ENCODE assay signal across 14 cellular contexts in genomic region chr4:3845094-3845743, GRCh38.
A peak's percentile ranks its signal among the peaks of the same experiment; 100 is the strongest.
DNase-seq lines count a peak whose midpoint lies in the region; ATAC-seq and TF ChIP-seq lines count a peak whose summit lies in the region.
"Had no signal": no experiment of that assay in that cellular context is flagged by ENCODE, and none has a peak within 500 bp of the region (broad histone marks: within the 10 kb centered on the region; RNA-seq: fewer than 3 reads in every experiment).

No MANE protein-coding gene starts in this region.

- DNase-seq in HFFc6, result no peak
- DNase-seq in endodermal cell, result no peak
- DNase-seq in osteoblast (ENCODE audit: insufficient read length, low spot score, missing footprints), result peak; percentile 48
- DNase-seq in RWPE1 (ENCODE audit: low spot score), result no peak
- DNase-seq in PC-3, result no peak
- DNase-seq: ACHN; Caco-2; CD4-positive, alpha-beta T cell; GM23248 had no signal

- BruUV-seq in PC-3 (replicated peaks; lab: Mats Ljungman, UMichigan), result no TSS peak

- no peaks in the 10 kb centered on the region for H3K9me2 ChIP-seq in PC-3 (replicated peaks; ENCODE audit: low read length)

- H3K36me3 Mint-ChIP-seq in HFFc6 (ENCODE audit: low read depth) (peaks cover 5% of the 10 kb centered on the region; the same call in 1 of the 2 replicates), endodermal cell (ENCODE audit: low read depth) (peaks cover 6% of the 10 kb centered on the region)

- H3F3A ChIP-seq in PC-3 (ENCODE audit: low read length, unreplicated experiment), result no peaks in the 10 kb centered on the region

- no peak for ATAC-seq in HG03571 (IDR thresholded peaks at IDR 0.05; ENCODE audit: unreplicated experiment)
- no peak for ATAC-seq in GM21576 (IDR thresholded peaks at IDR 0.05; ENCODE audit: unreplicated experiment)
- no peak for ATAC-seq in PC-3

- H3K4me3 ChIP-seq in HEK293 (ENCODE audit: low read depth, low read length) (no peak overlapping the region), endodermal cell (ENCODE audit: low read length) (peak overlapping the region; percentile 52), osteoblast (ENCODE audit: insufficient read depth, low read length) (no peak overlapping the region), PC-3 (ENCODE audit: low read length) (no peak overlapping the region)
- H3K4me3 ChIP-seq: GM23248, HAP-1 had no signal

- no peaks in the 10 kb centered on the region for H3K9me3 ChIP-seq in HEK293 (ENCODE audit: control insufficient read depth, insufficient read depth, low read depth, low read length)
- peaks cover 37% of the 10 kb centered on the region for H3K9me3 ChIP-seq in endodermal cell (ENCODE audit: control insufficient read depth, low read length)
- H3K9me3 ChIP-seq in osteoblast (ENCODE audit: low read depth, low read length), result no peaks in the 10 kb centered on the region
- H3K9me3 ChIP-seq in PC-3 (ENCODE audit: low read length), result no peaks in the 10 kb centered on the region
- H3K9me3 ChIP-seq: Caco-2, HAP-1 had no signal

- no peak overlapping the region for H3K27ac Mint-ChIP-seq in HFFc6
- no peak overlapping the region for H3K27ac Mint-ChIP-seq in endodermal cell
- H3K27ac Mint-ChIP-seq: CD4-positive, alpha-beta T cell had no signal

- H3K27ac ChIP-seq in HEK293 (ENCODE audit: extremely low read depth, low read depth, low read length), result no peak overlapping the region
- H3K27ac ChIP-seq in endodermal cell (ENCODE audit: low read depth, low read length), result no peak overlapping the region
- H3K27ac ChIP-seq in osteoblast (ENCODE audit: low read depth, low read length), result no peak overlapping the region
- H3K27ac ChIP-seq in RWPE1, result no peak overlapping the region
- H3K27ac ChIP-seq in PC-3 (ENCODE audit: low read length), result no peak overlapping the region
- H3K27ac ChIP-seq: C4-2B, GM23248 had no signal

- H3K4me1 Mint-ChIP-seq in HFFc6 (ENCODE audit: low read depth) (no peaks in the 10 kb centered on the region), endodermal cell (peaks cover 25% of the 10 kb centered on the region)

- H3K36me3 ChIP-seq in HEK293 (ENCODE audit: control insufficient read depth in 2 of 2, insufficient read depth in 1 of 2, low read length in 2 of 2) (no peaks in the 10 kb centered on the region), endodermal cell (ENCODE audit: control insufficient read depth, insufficient read depth, low read length) (no peaks in the 10 kb centered on the region), osteoblast (ENCODE audit: insufficient read depth, low read length) (no peaks in the 10 kb centered on the region), PC-3 (ENCODE audit: low read depth, low read length) (no peaks in the 10 kb centered on the region)
- H3K36me3 ChIP-seq: HAP-1 had no signal

- H3K4me1 ChIP-seq in HEK293 (ENCODE audit: control insufficient read depth, insufficient read depth, low read length) (no peaks in the 10 kb centered on the region), endodermal cell (ENCODE audit: control insufficient read depth, insufficient read depth, low read length) (peaks cover 9% of the 10 kb centered on the region), osteoblast (ENCODE audit: insufficient read depth, low read length) (no peaks in the 10 kb centered on the region), PC-3 (ENCODE audit: insufficient read depth, low read length) (no peaks in the 10 kb centered on the region)
- H3K4me1 ChIP-seq: Caco-2, HAP-1 had no signal

- CTCF ChIA-PET in HEK293 (lab: Yijun Ruan, JAX), result interaction anchor here (0.8 kb wide), 1 partner anchor 59 kb away, joined by 3 read pairs; no protein-coding TSS in a partner anchor
- CTCF ChIA-PET in RWPE1 (lab: Yijun Ruan, JAX), result no interaction called here
- CTCF ChIA-PET in PC-3 (lab: Charles Lee), result no interaction called here

- H3K9ac ChIP-seq in endodermal cell (ENCODE audit: extremely low read depth, low read length, poor library complexity, severe bottlenecking) (no peak overlapping the region), PC-3 (ENCODE audit: low read length) (no peak overlapping the region)
- H3K9ac ChIP-seq: GM23248 had no signal

- POLR2A ChIA-PET in HEK293 (lab: Yijun Ruan, JAX) (no interaction called here), RWPE1 (lab: Yijun Ruan, JAX; ENCODE audit: low non-redundant PET) (no interaction called here), PC-3 (lab: Charles Lee; ENCODE audit: unreplicated experiment) (no interaction called here)

- no peak overlapping the region for H3K4me3 Mint-ChIP-seq in HFFc6
- no peak overlapping the region for H3K4me3 Mint-ChIP-seq in endodermal cell
- H3K4me3 Mint-ChIP-seq: CD4-positive, alpha-beta T cell had no signal

- TF ChIP-seq CTCF in HEK293 (tag by site-specific recombination; IDR thresholded peaks at IDR 0.05) (no peak), HFFc6 (IDR thresholded peaks at IDR 0.05) (peak; percentile 25; the same call in 1 of the 2 replicates), endodermal cell (conservative IDR thresholded peaks at IDR 0.05) (peak; percentile 50), osteoblast (IDR thresholded peaks at IDR 0.05; ENCODE audit: extremely low read depth, low read depth, low read length) (no peak), RWPE1 (conservative IDR thresholded peaks at IDR 0.05; ENCODE audit: low read depth) (no peak), PC-3 (conservative IDR thresholded peaks at IDR 0.05; ENCODE audit: low read depth, low read length) (no peak)

- H3K27me3 Mint-ChIP-seq in HFFc6 (ENCODE audit: insufficient read depth) (peaks cover 57% of the 10 kb centered on the region), endodermal cell (ENCODE audit: insufficient read depth) (no peaks in the 10 kb centered on the region)

- intact Hi-C loops in PC-3 (cut with micrococcal nuclease), result no loop called here

- peaks cover 2% of the 10 kb centered on the region for H4K20me1 ChIP-seq in osteoblast (ENCODE audit: insufficient read depth, low read length)
- H4K20me1 ChIP-seq in PC-3 (ENCODE audit: low read length), result no peaks in the 10 kb centered on the region

- H3K4me2 ChIP-seq in osteoblast (ENCODE audit: insufficient read depth, low read length), result no peak overlapping the region
- H3K4me2 ChIP-seq in PC-3 (ENCODE audit: low read length), result no peak overlapping the region

- no peak overlapping the region for H2AFZ ChIP-seq in osteoblast (ENCODE audit: low read length)
- H2AFZ ChIP-seq in PC-3 (ENCODE audit: low read length), result no peak overlapping the region
- H2AFZ ChIP-seq: GM23248 had no signal

- 74 to 86% methylated on average over 4 to 8 of the region's 8 CpGs for WGBS in endodermal cell (ENCODE audit: insufficient coverage in 1 of 2, insufficient read length in 1 of 2), 2 experiments

- H3K9me3 Mint-ChIP-seq in HFFc6, result peaks cover 10% of the 10 kb centered on the region
- H3K9me3 Mint-ChIP-seq in endodermal cell, result peaks cover 16% of the 10 kb centered on the region
- H3K9me3 Mint-ChIP-seq: CD4-positive, alpha-beta T cell had no signal

- H3K27me3 ChIP-seq in endodermal cell (ENCODE audit: control insufficient read depth, insufficient read depth, low read length, poor library complexity, severe bottlenecking), result no peaks in the 10 kb centered on the region
- peaks cover 30% of the 10 kb centered on the region for H3K27me3 ChIP-seq in osteoblast (ENCODE audit: insufficient read depth, low read length)
- peaks cover 18% of the 10 kb centered on the region for H3K27me3 ChIP-seq in PC-3 (ENCODE audit: low read length)

- H3K79me2 ChIP-seq in osteoblast (ENCODE audit: insufficient read depth, low read length) (no peaks in the 10 kb centered on the region), PC-3 (ENCODE audit: low read length) (no peaks in the 10 kb centered on the region)

TF ChIP-seq in HEK293, 187 proteins besides CTCF, POLR2A, EP300 and RAD21:
- TF ChIP-seq GLIS1 (tag by site-specific recombination; IDR thresholded peaks at IDR 0.05) (peak; percentile 57; the same call in 1 of the 2 replicates), ZNF610 (tag by site-specific recombination; IDR thresholded peaks at IDR 0.05; ENCODE audit: borderline replicate concordance) (no peak), ZFHX2 (tag by site-specific recombination; conservative IDR thresholded peaks at IDR 0.05) (peak; percentile 55)

Comparison
In these comparisons a context has a peak if more than half of its experiments do, and no peak if none do; other contexts are left out.
1. CTCF ChIP-seq: peak in HFFc6 (single experiment) and endodermal cell (single experiment); none in HEK293 (single experiment), osteoblast (single experiment), RWPE1 (single experiment) and PC-3 (single experiment).